29 cellular contexts compared by ENCODE assay signal in genomic region chr7:128856001-128856718, GRCh38. TPM values are rescaled to one million over a fixed set of nuclear protein-coding genes. Genes with fewer than 3 reads are reported as not detected.
"Had no signal": no experiment of that assay in that cellular context is flagged by ENCODE, and none has a peak within 500 bp of the region (broad histone marks: within the 10 kb centered on the region; RNA-seq: fewer than 3 reads in every experiment).

No MANE protein-coding gene starts in this region.

- H3K27ac Mint-ChIP-seq: activated CD4-positive, alpha-beta memory T cell treated with anti-CD3 and anti-CD28 coated beads for 36 hours; activated CD4-positive, alpha-beta T cell treated with anti-CD3 and anti-CD28 coated beads, Interleukin-2, amount 10 ng/mL, durations not matched to agents 7 days and 5 days; activated naive CD8-positive, alpha-beta T cell treated with anti-CD3 and anti-CD28 coated beads, Interleukin-2, amount 10 ng/mL, durations not matched to agents 7 days and 5 days; activated T-cell treated with anti-CD3 and anti-CD28 coated beads, Interleukin-2, amount 50 U/mL, for 72 hours; activated T-helper 2 cell treated with anti-CD3 and anti-CD28 coated beads, Interferon-gamma antibody, Interleukin-2, Interleukin-4, amounts not matched to agents 10 μg/mL and 5 μg/mL and 100 μg/mL, durations not matched to agents 14 hours and 24 hours and 36 hours; T-cell had no signal

- H3K9me3 Mint-ChIP-seq: activated CD4-positive, alpha-beta memory T cell treated with anti-CD3 and anti-CD28 coated beads for 36 hours; activated CD4-positive, alpha-beta T cell treated with anti-CD3 and anti-CD28 coated beads, Interleukin-2, amount 10 ng/mL, durations not matched to agents 7 days and 5 days; activated naive CD8-positive, alpha-beta T cell treated with anti-CD3 and anti-CD28 coated beads, Interleukin-2, amount 10 ng/mL, durations not matched to agents 7 days and 5 days; activated T-cell treated with anti-CD3 and anti-CD28 coated beads, Interleukin-2, amount 50 U/mL, for 72 hours; activated T-helper 2 cell treated with anti-CD3 and anti-CD28 coated beads, Interferon-gamma antibody, Interleukin-2, Interleukin-4, amounts not matched to agents 10 μg/mL and 5 μg/mL and 100 μg/mL, durations not matched to agents 14 hours and 24 hours and 36 hours; T-cell had no signal

- H3K9me3 ChIP-seq: adrenal gland had no signal

- H3K4me3 ChIP-seq: adrenal gland, SK-N-MC had no signal

- H3K27me3 Mint-ChIP-seq: activated CD4-positive, alpha-beta memory T cell treated with anti-CD3 and anti-CD28 coated beads for 36 hours; activated CD4-positive, alpha-beta T cell treated with anti-CD3 and anti-CD28 coated beads, Interleukin-2, amount 10 ng/mL, durations not matched to agents 7 days and 5 days; T-cell had no signal

- FAIRE-seq: bronchial epithelial cell had no signal

- H3K4me1 Mint-ChIP-seq: activated CD4-positive, alpha-beta T cell treated with anti-CD3 and anti-CD28 coated beads, Interleukin-2, amount 10 ng/mL, durations not matched to agents 7 days and 5 days had no signal

- H3K4me1 ChIP-seq: adrenal gland had no signal

- H3K27me3 ChIP-seq: adrenal gland had no signal

- ATAC-seq: activated T-cell treated with anti-CD3 and anti-CD28 coated beads, Interleukin-2, amount 50 U/mL, for 72 hours; T-cell had no signal

- H3K36me3 ChIP-seq: adrenal gland had no signal

- H3K27ac ChIP-seq: adrenal gland, SK-N-MC, VCaP had no signal

- DNase-seq: activated CD4-positive, alpha-beta memory T cell treated with anti-CD3 and anti-CD28 coated beads for 36 hours; activated CD4-positive, alpha-beta T cell treated with anti-CD3 and anti-CD28 coated beads, Interleukin-2, amount 10 ng/mL, durations not matched to agents 7 days and 5 days; activated CD4-positive, CD25-positive, alpha-beta regulatory T cell; activated CD8-positive, alpha-beta memory T cell treated with anti-CD3 and anti-CD28 coated beads, Interleukin-2, amount 50 U/mL, for 4 hours; activated naive CD4-positive, alpha-beta T cell treated with anti-CD3 and anti-CD28 coated beads, Interleukin-2, amount 50 U/mL, for 16 hours; activated naive CD8-positive, alpha-beta T cell treated with anti-CD3 and anti-CD28 coated beads, Interleukin-2, amount 10 ng/mL, durations not matched to agents 7 days and 5 days; activated T-cell treated with anti-CD3 and anti-CD28 coated beads, Interleukin-2, amount 50 U/mL, for 72 hours; adrenal gland; anterior cingulate cortex; central memory CD4-positive, alpha-beta T cell; KBM-7; NCI-H1092; NCI-H1417; NCI-H2029; NCI-H2107; NCI-H345; NCI-H510A; NCI-H526 treated with DMSO at 0.1 percent for 48 hours; NCI-H82; T-cell; T-helper 2 cell; T1000 had no signal

- H3K4me3 Mint-ChIP-seq: activated CD4-positive, alpha-beta memory T cell treated with anti-CD3 and anti-CD28 coated beads for 36 hours; activated CD4-positive, alpha-beta T cell treated with anti-CD3 and anti-CD28 coated beads, Interleukin-2, amount 10 ng/mL, durations not matched to agents 7 days and 5 days; activated naive CD8-positive, alpha-beta T cell treated with anti-CD3 and anti-CD28 coated beads, Interleukin-2, amount 10 ng/mL, durations not matched to agents 7 days and 5 days; activated T-cell treated with anti-CD3 and anti-CD28 coated beads, Interleukin-2, amount 50 U/mL, for 72 hours; T-cell had no signal

- H3K36me3 Mint-ChIP-seq: activated CD4-positive, alpha-beta memory T cell treated with anti-CD3 and anti-CD28 coated beads for 36 hours; activated naive CD8-positive, alpha-beta T cell treated with anti-CD3 and anti-CD28 coated beads, Interleukin-2, amount 10 ng/mL, durations not matched to agents 7 days and 5 days; T-cell had no signal

RNA-seq across cellular contexts. Expression of gene FLNC, which starts 26.0 kb away (rescaled TPM):
- total RNA-seq: activated CD4-positive, alpha-beta T cell treated with anti-CD3 and anti-CD28 coated beads, Interleukin-2, amount 10 ng/mL, durations not matched to agents 7 days and 5 days; activated naive CD8-positive, alpha-beta T cell treated with anti-CD3 and anti-CD28 coated beads, Interleukin-2, amount 10 ng/mL, durations not matched to agents 7 days and 5 days; activated T-helper 2 cell treated with anti-CD3 and anti-CD28 coated beads, Interferon-gamma antibody, Interleukin-2, Interleukin-4, amounts not matched to agents 10 μg/mL and 5 μg/mL and 100 μg/mL, durations not matched to agents 14 hours and 24 hours and 36 hours had no signal

RNA-seq across cellular contexts. Expression of gene KCP, which starts 54.3 kb away (rescaled TPM):
- total RNA-seq: activated T-helper 2 cell treated with anti-CD3 and anti-CD28 coated beads, Interferon-gamma antibody, Interleukin-2, Interleukin-4, amounts not matched to agents 10 μg/mL and 5 μg/mL and 100 μg/mL, durations not matched to agents 14 hours and 24 hours and 36 hours; LHCN-M2; M059J; RPMI7951 had no signal
